In the genomic region with DNA sequence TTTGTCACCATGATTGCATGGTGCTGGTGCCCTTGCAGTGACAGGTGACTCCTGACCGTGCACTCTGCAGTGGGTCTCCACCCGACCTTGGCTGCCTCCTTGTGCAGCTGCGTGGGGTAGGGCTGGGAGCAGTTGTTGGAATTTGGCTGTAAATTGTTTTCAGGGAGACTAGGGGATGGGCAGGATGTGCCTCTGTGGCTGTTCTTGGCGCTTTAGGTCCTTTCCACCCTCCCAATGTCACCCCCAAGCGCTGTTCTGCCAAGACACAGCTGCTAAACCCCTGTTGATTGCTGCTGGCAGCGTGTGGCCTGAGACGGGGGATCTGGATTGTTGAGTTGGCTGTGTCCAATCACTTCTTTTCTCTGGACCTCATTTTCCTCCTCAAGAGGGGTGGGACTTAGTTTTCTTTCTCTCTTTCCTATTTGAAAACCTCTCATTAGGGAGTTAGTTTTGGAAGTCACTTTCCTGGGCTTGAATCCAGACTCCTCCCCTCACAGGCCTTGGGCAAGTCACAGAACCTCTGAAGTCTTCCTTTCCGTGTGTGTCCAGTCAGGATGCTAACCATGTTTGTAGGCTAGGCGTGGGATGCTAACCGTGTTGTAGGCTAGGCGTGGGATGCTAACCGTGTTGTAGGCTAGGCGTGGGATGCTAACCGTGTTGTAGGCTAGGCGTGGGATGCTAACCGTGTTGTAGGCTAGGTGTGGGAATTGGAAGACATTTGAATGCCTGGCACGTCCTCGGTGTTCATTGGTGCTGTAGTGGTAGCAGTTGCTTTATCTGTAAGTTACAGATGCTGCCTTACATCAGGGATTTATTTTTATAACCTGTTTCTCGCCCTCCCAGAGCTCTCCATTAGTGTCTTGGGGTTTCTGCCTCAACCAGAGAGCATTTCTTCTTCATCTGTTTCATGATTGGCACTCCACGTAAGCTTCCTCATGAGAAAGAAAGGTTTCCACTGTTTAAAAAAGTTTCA, we compare ENCODE assay signal across 1 cellular context.
TF ChIP-seq lines count a peak whose summit lies in the region.

No MANE protein-coding gene starts in this region.

TF ChIP-seq in GM12878, 131 proteins besides CTCF, POLR2A, EP300 and RAD21 (continued from another document):
- TF ChIP-seq FOS (IDR thresholded peaks at IDR 0.05; ENCODE audit: borderline replicate concordance, extremely low read depth, insufficient read length): no peak
